In the genomic region with DNA sequence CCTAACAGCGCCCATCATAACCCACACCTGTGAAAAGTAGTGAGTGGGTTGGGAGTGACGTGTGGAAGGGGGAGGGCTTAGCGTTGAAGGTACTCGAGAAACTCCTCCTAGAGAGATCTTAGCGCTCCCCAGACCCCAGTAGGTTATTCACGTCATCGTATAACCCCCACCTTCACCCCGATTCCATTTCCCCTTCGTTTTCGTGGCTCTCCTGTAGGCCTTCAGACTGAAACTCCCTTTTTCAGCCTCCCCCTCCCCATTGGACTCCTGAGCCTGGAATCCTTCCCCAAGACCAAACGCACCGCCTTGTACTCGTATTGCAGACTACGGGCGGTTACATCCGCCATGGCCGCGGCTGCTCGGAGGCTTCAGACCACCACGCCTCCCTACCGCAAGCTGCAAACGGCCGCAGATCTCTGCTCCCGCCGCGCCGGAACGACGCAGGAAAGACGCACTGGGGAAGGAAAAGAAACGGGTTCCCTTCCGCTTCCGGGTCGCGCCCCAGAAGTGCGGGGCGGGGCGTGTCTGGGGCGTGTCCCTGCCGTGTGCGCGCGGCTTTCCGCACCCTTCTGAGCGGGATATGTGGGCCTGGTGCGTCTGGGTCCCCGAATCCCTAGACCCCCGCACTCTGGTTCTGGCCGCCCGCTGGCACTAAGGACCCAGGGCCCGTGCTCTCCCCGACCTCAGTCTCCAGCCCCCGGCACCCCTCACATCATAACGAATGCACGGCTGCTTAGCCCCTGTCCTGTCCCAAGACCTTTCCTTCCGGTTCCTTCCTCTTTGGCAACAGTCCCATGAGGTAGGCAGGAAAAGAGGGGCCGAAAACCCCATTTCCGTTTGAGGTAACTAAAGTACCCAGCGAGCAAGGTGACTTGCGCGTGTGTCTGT, we compare ENCODE assay signal across 1 cellular context.
TF ChIP-seq lines count a peak whose summit lies in the region.

Gene SNRNP200, minus strand, starts transcription at position 456 of the 888 bp plus-strand sequence. Its CDS starts 109 bp downstream, at position 347.

TF ChIP-seq in HEK293, 187 proteins besides CTCF, POLR2A, EP300 and RAD21 (continued from another document and continues in another):
- TF ChIP-seq ZBTB44 (tag by site-specific recombination; IDR thresholded peaks at IDR 0.05) (no peak), ZFP3 (tag by site-specific recombination; IDR thresholded peaks at IDR 0.05; ENCODE audit: low read depth) (no peak), ZNF580 (tag by site-specific recombination; IDR thresholded peaks at IDR 0.05) (no peak), ZNF404 (tag by site-specific recombination; IDR thresholded peaks at IDR 0.05) (no peak), ZNF2 (tag by site-specific recombination; IDR thresholded peaks at IDR 0.05) (peak; percentile 48), PBX3 (CRISPR knock-in tag; IDR thresholded peaks at IDR 0.05) (peak; percentile 51; the same call in 1 of the 2 replicates), KLF9 (tag by site-specific recombination; IDR thresholded peaks at IDR 0.05; ENCODE audit: low read depth) (peak; percentile 99), KLF1 (tag by site-specific recombination; IDR thresholded peaks at IDR 0.05) (peak; percentile 93), ZNF10 (tag by site-specific recombination; IDR thresholded peaks at IDR 0.05) (no peak), ZNF521 (tag by site-specific recombination; IDR thresholded peaks at IDR 0.05) (no peak), TRIM28 (IDR thresholded peaks at IDR 0.05; ENCODE audit: borderline replicate concordance, low read length) (peak; percentile 18; the same call in 1 of the 2 replicates), ZNF600 (tag by site-specific recombination; IDR thresholded peaks at IDR 0.05) (peak; percentile 51), ZNF423 (tag by site-specific recombination; IDR thresholded peaks at IDR 0.05) (no peak), OSR2 (tag by site-specific recombination; IDR thresholded peaks at IDR 0.05) (peak; percentile 25; the same call in 1 of the 2 replicates), ZSCAN4 (tag by site-specific recombination; IDR thresholded peaks at IDR 0.05) (no peak), ZNF324 (tag by site-specific recombination; IDR thresholded peaks at IDR 0.05) (peak; percentile 48; the same call in 1 of the 2 replicates), ZNF623 (tag by site-specific recombination; IDR thresholded peaks at IDR 0.05) (no peak), ZNF211 (tag by site-specific recombination; IDR thresholded peaks at IDR 0.05; ENCODE audit: low read depth) (no peak), ZNF280C (tag by site-specific recombination; IDR thresholded peaks at IDR 0.05) (no peak), GLI2 (tag by site-specific recombination; IDR thresholded peaks at IDR 0.05; ENCODE audit: borderline replicate concordance, low read depth) (no peak), ZNF629 (tag by site-specific recombination; IDR thresholded peaks at IDR 0.05) (peak; percentile 85), HOXD13 (CRISPR knock-in tag; IDR thresholded peaks at IDR 0.05; ENCODE audit: borderline replicate concordance) (no peak; the same call in 1 of the 2 replicates), ZNF23 (tag by site-specific recombination; IDR thresholded peaks at IDR 0.05; ENCODE audit: borderline replicate concordance) (no peak), ZEB2 (tag by site-specific recombination; IDR thresholded peaks at IDR 0.05) (peak; percentile 50), ZNF561 (tag by site-specific recombination; IDR thresholded peaks at IDR 0.05; ENCODE audit: borderline replicate concordance) (peak; percentile 16; the same call in 1 of the 2 replicates), ZNF114 (tag by site-specific recombination; IDR thresholded peaks at IDR 0.05) (no peak), KLF7 (tag by site-specific recombination; IDR thresholded peaks at IDR 0.05; ENCODE audit: borderline replicate concordance) (peak; percentile 92), KLF16 (tag by site-specific recombination; IDR thresholded peaks at IDR 0.05) (peak; percentile 91), ZBTB10 (tag by site-specific recombination; IDR thresholded peaks at IDR 0.05) (peak; percentile 52), BCL11B (tag by site-specific recombination; IDR thresholded peaks at IDR 0.05; ENCODE audit: low read depth) (no peak), SP3 (tag by site-specific recombination; IDR thresholded peaks at IDR 0.05) (peak; percentile 96), ZNF335 (tag by site-specific recombination; conservative IDR thresholded peaks at IDR 0.05) (peak; percentile 84), ZNF501 (tag by site-specific recombination; IDR thresholded peaks at IDR 0.05) (no peak; the same call in 1 of the 2 replicates)
- TF ChIP-seq, protein P1, sequence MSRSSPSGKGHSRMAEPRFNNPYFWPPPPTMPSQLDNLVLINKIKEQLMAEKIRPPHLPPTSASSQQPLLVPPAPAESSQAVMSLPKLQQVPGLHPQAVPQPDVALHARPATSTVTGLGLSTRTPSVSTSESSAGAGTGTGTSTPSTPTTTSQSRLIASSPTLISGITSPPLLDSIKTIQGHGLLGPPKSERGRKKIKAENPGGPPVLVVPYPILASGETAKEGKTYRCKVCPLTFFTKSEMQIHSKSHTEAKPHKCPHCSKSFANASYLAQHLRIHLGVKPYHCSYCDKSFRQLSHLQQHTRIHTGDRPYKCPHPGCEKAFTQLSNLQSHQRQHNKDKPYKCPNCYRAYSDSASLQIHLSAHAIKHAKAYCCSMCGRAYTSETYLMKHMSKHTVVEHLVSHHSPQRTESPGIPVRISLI (tag by site-specific recombination; IDR thresholded peaks at IDR 0.05), result peak; percentile 88
- TF ChIP-seq, protein P2, sequence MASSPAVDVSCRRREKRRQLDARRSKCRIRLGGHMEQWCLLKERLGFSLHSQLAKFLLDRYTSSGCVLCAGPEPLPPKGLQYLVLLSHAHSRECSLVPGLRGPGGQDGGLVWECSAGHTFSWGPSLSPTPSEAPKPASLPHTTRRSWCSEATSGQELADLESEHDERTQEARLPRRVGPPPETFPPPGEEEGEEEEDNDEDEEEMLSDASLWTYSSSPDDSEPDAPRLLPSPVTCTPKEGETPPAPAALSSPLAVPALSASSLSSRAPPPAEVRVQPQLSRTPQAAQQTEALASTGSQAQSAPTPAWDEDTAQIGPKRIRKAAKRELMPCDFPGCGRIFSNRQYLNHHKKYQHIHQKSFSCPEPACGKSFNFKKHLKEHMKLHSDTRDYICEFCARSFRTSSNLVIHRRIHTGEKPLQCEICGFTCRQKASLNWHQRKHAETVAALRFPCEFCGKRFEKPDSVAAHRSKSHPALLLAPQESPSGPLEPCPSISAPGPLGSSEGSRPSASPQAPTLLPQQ (tag by site-specific recombination; IDR thresholded peaks at IDR 0.05), result peak; percentile 33; the same call in 1 of the 2 replicates
- TF ChIP-seq, protein P3, sequence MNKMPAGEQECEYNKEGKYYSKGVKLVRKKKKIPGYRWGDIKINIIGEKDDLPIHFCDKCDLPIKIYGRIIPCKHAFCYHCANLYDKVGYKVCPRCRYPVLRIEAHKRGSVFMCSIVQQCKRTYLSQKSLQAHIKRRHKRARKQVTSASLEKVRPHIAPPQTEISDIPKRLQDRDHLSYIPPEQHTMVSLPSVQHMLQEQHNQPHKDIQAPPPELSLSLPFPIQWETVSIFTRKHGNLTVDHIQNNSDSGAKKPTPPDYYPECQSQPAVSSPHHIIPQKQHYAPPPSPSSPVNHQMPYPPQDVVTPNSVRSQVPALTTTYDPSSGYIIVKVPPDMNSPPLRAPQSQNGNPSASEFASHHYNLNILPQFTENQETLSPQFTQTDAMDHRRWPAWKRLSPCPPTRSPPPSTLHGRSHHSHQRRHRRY (tag by site-specific recombination; IDR thresholded peaks at IDR 0.05), result no peak
- TF ChIP-seq, protein P4, sequence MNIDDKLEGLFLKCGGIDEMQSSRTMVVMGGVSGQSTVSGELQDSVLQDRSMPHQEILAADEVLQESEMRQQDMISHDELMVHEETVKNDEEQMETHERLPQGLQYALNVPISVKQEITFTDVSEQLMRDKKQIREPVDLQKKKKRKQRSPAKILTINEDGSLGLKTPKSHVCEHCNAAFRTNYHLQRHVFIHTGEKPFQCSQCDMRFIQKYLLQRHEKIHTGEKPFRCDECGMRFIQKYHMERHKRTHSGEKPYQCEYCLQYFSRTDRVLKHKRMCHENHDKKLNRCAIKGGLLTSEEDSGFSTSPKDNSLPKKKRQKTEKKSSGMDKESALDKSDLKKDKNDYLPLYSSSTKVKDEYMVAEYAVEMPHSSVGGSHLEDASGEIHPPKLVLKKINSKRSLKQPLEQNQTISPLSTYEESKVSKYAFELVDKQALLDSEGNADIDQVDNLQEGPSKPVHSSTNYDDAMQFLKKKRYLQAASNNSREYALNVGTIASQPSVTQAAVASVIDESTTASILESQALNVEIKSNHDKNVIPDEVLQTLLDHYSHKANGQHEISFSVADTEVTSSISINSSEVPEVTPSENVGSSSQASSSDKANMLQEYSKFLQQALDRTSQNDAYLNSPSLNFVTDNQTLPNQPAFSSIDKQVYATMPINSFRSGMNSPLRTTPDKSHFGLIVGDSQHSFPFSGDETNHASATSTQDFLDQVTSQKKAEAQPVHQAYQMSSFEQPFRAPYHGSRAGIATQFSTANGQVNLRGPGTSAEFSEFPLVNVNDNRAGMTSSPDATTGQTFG (tag by site-specific recombination; IDR thresholded peaks at IDR 0.05; ENCODE audit: borderline replicate concordance), result no peak
- TF ChIP-seq, protein P5, sequence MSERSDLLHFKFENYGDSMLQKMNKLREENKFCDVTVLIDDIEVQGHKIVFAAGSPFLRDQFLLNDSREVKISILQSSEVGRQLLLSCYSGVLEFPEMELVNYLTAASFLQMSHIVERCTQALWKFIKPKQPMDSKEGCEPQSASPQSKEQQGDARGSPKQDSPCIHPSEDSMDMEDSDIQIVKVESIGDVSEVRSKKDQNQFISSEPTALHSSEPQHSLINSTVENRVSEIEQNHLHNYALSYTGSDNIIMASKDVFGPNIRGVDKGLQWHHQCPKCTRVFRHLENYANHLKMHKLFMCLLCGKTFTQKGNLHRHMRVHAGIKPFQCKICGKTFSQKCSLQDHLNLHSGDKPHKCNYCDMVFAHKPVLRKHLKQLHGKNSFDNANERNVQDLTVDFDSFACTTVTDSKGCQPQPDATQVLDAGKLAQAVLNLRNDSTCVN (tag by site-specific recombination; optimal IDR thresholded peaks at IDR 0.05), result peak; percentile 71
